ENCODE assay signal across 1 cellular context in genomic region chr2:205180730-205181129, GRCh38.
TF ChIP-seq lines count a peak whose summit lies in the region.

No MANE protein-coding gene starts in this region.

TF ChIP-seq in GM23338, 12 proteins besides CTCF, POLR2A, EP300 and RAD21 (continued from another document):
- TF ChIP-seq ETS1 (IDR thresholded peaks at IDR 0.05) (no peak), STAT1 (IDR thresholded peaks at IDR 0.05; ENCODE audit: unreplicated experiment) (no peak), POLR2AphosphoS5 (IDR thresholded peaks at IDR 0.05; ENCODE audit: low read depth) (no peak), ZNF462 (CRISPR knock-in tag; IDR thresholded peaks at IDR 0.05) (no peak), CREB1 (CRISPR knock-in tag; IDR thresholded peaks at IDR 0.05; ENCODE audit: low read depth) (no peak), ZNF114 (CRISPR knock-in tag; IDR thresholded peaks at IDR 0.05) (no peak), ZNF331 (CRISPR knock-in tag; IDR thresholded peaks at IDR 0.05; ENCODE audit: low read depth) (no peak), NANOG (IDR thresholded peaks at IDR 0.05; ENCODE audit: borderline replicate concordance) (no peak), JUNB (IDR thresholded peaks at IDR 0.05; ENCODE audit: unreplicated experiment) (no peak)
